ENCODE assay signal across 32 cellular contexts in the genomic region with DNA sequence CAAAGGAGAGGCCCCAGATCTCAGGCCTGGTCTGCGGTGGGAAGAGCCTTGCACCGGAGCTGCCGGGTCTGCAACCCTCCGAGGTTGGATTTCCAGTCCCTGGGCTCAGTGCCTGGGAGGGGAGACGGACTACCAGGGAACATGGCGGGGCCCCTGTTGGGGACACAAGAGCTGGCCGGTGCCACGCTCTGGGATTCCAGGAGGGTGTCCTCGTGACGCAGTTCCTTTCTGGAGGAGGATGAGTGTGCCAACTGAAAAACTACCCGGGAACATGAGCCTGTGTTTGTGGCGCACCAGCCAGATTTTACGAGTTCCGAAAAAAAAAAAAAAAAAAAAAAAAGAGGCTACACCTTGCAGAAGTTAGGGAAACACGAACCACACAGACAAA. TPM values are rescaled to one million over a fixed set of nuclear protein-coding genes. Genes with fewer than 3 reads are reported as not detected.
DNase-seq lines count a peak whose midpoint lies in the region; ATAC-seq and TF ChIP-seq lines count a peak whose summit lies in the region.
"Had no signal": no experiment of that assay in that cellular context is flagged by ENCODE, and none has a peak within 500 bp of the region (broad histone marks: within the 10 kb centered on the region; RNA-seq: fewer than 3 reads in every experiment).

No MANE protein-coding gene starts in this region.

- H3K36me3 Mint-ChIP-seq in Calu3 (ENCODE audit: insufficient read depth, unreplicated experiment) (peaks cover 35% of the 10 kb centered on the region), WTC11 (peaks cover 2% of the 10 kb centered on the region; the same call in 1 of the 2 replicates), progenitor cell of endocrine pancreas (ENCODE audit: insufficient read depth) (no peaks in the 10 kb centered on the region)
- H3K36me3 Mint-ChIP-seq in CD4-positive, alpha-beta memory T cell = no peaks in the 10 kb centered on the region
- H3K36me3 Mint-ChIP-seq: stimulated activated memory B cell treated with anti-CD40 and anti-IgM and Interleukin-4, amounts not matched to agents 10 μg/mL and 1 μg/mL and 100 μg/mL, for 72 hours had no signal

- no peak for DNase-seq in Calu3
- DNase-seq in WTC11 (ENCODE audit: low spot score) = peak; percentile 32
- DNase-seq in left colon = peak; percentile 25 to 38
- DNase-seq in progenitor cell of endocrine pancreas (ENCODE audit: low spot score, unreplicated experiment) = no peak
- DNase-seq in CD4-positive, alpha-beta memory T cell = no peak
- no peak for DNase-seq in cortex of kidney (lab: John Stamatoyannopoulos, UW)
- DNase-seq: activated CD4-positive, alpha-beta T cell treated with anti-CD3 and anti-CD28 coated beads, Interleukin-2, amount 10 ng/mL, durations not matched to agents 24 days and 14 days; activated naive CD4-positive, alpha-beta T cell treated with Interleukin-2 at 50 U/mL for 16 hours; activated T-cell treated with anti-CD3 and anti-CD28 coated beads, Interleukin-2, amount 50 U/mL, for 72 hours; adrenal gland; AML-193; CD4-positive, alpha-beta T cell; effector memory CD4-positive, alpha-beta T cell; foreskin fibroblast; GM23248; naive thymus-derived CD8-positive, alpha-beta T cell; NCI-H1417; NCI-H2081; NCI-H446; SHP77; stimulated activated CD4-positive, alpha-beta T cell treated with anti-CD3 and anti-CD28 coated beads, Interleukin-4, amount 100 ng/mL, for 4 hours had no signal

- H3K4me1 Mint-ChIP-seq in Calu3 (ENCODE audit: low read depth, unreplicated experiment) = peaks cover 27% of the 10 kb centered on the region
- H3K4me1 Mint-ChIP-seq in WTC11 = peaks cover 29% of the 10 kb centered on the region
- peaks cover 22% of the 10 kb centered on the region for H3K4me1 Mint-ChIP-seq in progenitor cell of endocrine pancreas (ENCODE audit: low read depth)
- H3K4me1 Mint-ChIP-seq in CD4-positive, alpha-beta memory T cell = peaks cover 0 to 3% (median 3%) of the 10 kb centered on the region in 4 donors

- no peak overlapping the region for H3K4me3 ChIP-seq in CD4-positive, alpha-beta memory T cell (ENCODE audit: low read length in 2 of 2)
- H3K4me3 ChIP-seq: A549, adrenal gland, GM23248, heart left ventricle, ovary, suprapubic skin had no signal

- peaks cover 6% of the 10 kb centered on the region for H3K4me1 ChIP-seq in CD4-positive, alpha-beta memory T cell (ENCODE audit: insufficient read depth, low read length)

- peaks cover 10% of the 10 kb centered on the region for H3K27me3 ChIP-seq in CD4-positive, alpha-beta memory T cell (ENCODE audit: insufficient read depth, low read length)

- peak overlapping the region; percentile 96 for H3K27ac Mint-ChIP-seq in Calu3 (ENCODE audit: unreplicated experiment)
- peak overlapping the region; percentile 22; the same call in 1 of the 2 replicates for H3K27ac Mint-ChIP-seq in WTC11
- H3K27ac Mint-ChIP-seq in progenitor cell of endocrine pancreas = peak overlapping the region; percentile 96
- H3K27ac Mint-ChIP-seq in CD4-positive, alpha-beta memory T cell = no peak overlapping the region
- H3K27ac Mint-ChIP-seq: activated CD4-positive, alpha-beta T cell treated with anti-CD3 and anti-CD28 coated beads, Interleukin-2, amount 10 ng/mL, durations not matched to agents 24 days and 14 days; activated T-cell treated with anti-CD3 and anti-CD28 coated beads, Interleukin-2, amount 50 U/mL, for 72 hours; CD4-positive, alpha-beta T cell; stimulated activated memory B cell treated with anti-CD40 and anti-IgM and Interleukin-4, amounts not matched to agents 10 μg/mL and 1 μg/mL and 100 μg/mL, for 72 hours had no signal

- ATAC-seq in WTC11 = no peak
- ATAC-seq in left colon = no peak
- ATAC-seq in GM18520 (IDR thresholded peaks at IDR 0.05; ENCODE audit: unreplicated experiment) = no peak
- no peak for ATAC-seq in GM21737 (IDR thresholded peaks at IDR 0.05; ENCODE audit: unreplicated experiment)
- ATAC-seq: A549; activated T-cell treated with anti-CD3 and anti-CD28 coated beads, Interleukin-2, amount 50 U/mL, for 72 hours; esophagus mucosa; heart left ventricle; naive thymus-derived CD8-positive, alpha-beta T cell; sciatic nerve; stimulated activated memory B cell treated with anti-CD40 and anti-IgM and Interleukin-4, amounts not matched to agents 10 μg/mL and 1 μg/mL and 100 μg/mL, for 72 hours had no signal

- POLR2A ChIA-PET in WTC11 (lab: Charles Lee) = no interaction called here
- POLR2A ChIA-PET in CD4-positive, alpha-beta memory T cell (lab: Charles Lee; ENCODE audit: partially characterized antibody) = no interaction called here

- TF ChIP-seq CTCF in Calu3 (IDR thresholded peaks at IDR 0.05; ENCODE audit: unreplicated experiment) (no peak), WTC11 (IDR thresholded peaks at IDR 0.05) (no peak), progenitor cell of endocrine pancreas (IDR thresholded peaks at IDR 0.05; ENCODE audit: unreplicated experiment) (no peak)

- TSS peak; percentile 65 for BruUV-seq in Calu3 (replicated peaks; lab: Mats Ljungman, UMichigan)

- H3K4me3 Mint-ChIP-seq in Calu3 (ENCODE audit: low read depth, unreplicated experiment) (peak overlapping the region; percentile 57), WTC11 (no peak overlapping the region), progenitor cell of endocrine pancreas (ENCODE audit: low read depth) (no peak overlapping the region)
- H3K4me3 Mint-ChIP-seq in CD4-positive, alpha-beta memory T cell = peak overlapping the region in 1 of 8 donors; percentile 69
- H3K4me3 Mint-ChIP-seq: activated CD4-positive, alpha-beta T cell treated with anti-CD3 and anti-CD28 coated beads, Interleukin-2, amount 10 ng/mL, durations not matched to agents 24 days and 14 days; activated T-cell treated with anti-CD3 and anti-CD28 coated beads, Interleukin-2, amount 50 U/mL, for 72 hours; stimulated activated memory B cell treated with anti-CD40 and anti-IgM and Interleukin-4, amounts not matched to agents 10 μg/mL and 1 μg/mL and 100 μg/mL, for 72 hours had no signal

- H3K36me3 ChIP-seq in CD4-positive, alpha-beta memory T cell (ENCODE audit: insufficient read depth, low read length) = no peaks in the 10 kb centered on the region
- H3K36me3 ChIP-seq: adrenal gland, heart left ventricle, ovary, suprapubic skin had no signal

- H3K27me3 Mint-ChIP-seq in Calu3 (ENCODE audit: unreplicated experiment) (no peaks in the 10 kb centered on the region), WTC11 (ENCODE audit: low read depth) (peaks cover 29% of the 10 kb centered on the region), progenitor cell of endocrine pancreas (peaks cover 3% of the 10 kb centered on the region)
- H3K27me3 Mint-ChIP-seq in CD4-positive, alpha-beta memory T cell = peaks cover 19 to 22% of the 10 kb centered on the region in 2 donors

- no peak overlapping the region for H3K27ac ChIP-seq in CD4-positive, alpha-beta memory T cell (ENCODE audit: low read depth, low read length)
- H3K27ac ChIP-seq: A549, adrenal gland, GM23248, heart left ventricle, HL-60, ovary, suprapubic skin had no signal

- intact Hi-C loops in Calu3 (cut with micrococcal nuclease; ENCODE audit: unreplicated experiment) = loop anchor here (10.0 kb wide), 1 partner anchor 122 kb away; no protein-coding TSS in a partner anchor
- intact Hi-C loops in left colon (cut with DNase I, micrococcal nuclease) = loop anchor here in 1 of 2 donors (10.0 kb wide), 1 partner anchor 112 kb away; no protein-coding TSS in a partner anchor
- intact Hi-C loops in CD4-positive, alpha-beta memory T cell (cut with micrococcal nuclease) = no loop called here

- H3K9me3 Mint-ChIP-seq in Calu3 (ENCODE audit: low read depth, unreplicated experiment) (no peaks in the 10 kb centered on the region), WTC11 (peaks cover 4% of the 10 kb centered on the region), progenitor cell of endocrine pancreas (ENCODE audit: low read depth) (no peaks in the 10 kb centered on the region)
- peaks cover 0 to 2% (median 0%) of the 10 kb centered on the region in 8 donors for H3K9me3 Mint-ChIP-seq in CD4-positive, alpha-beta memory T cell
- H3K9me3 Mint-ChIP-seq: activated CD4-positive, alpha-beta T cell treated with anti-CD3 and anti-CD28 coated beads, Interleukin-2, amount 10 ng/mL, durations not matched to agents 24 days and 14 days; activated T-cell treated with anti-CD3 and anti-CD28 coated beads, Interleukin-2, amount 50 U/mL, for 72 hours; CD4-positive, alpha-beta T cell; stimulated activated memory B cell treated with anti-CD40 and anti-IgM and Interleukin-4, amounts not matched to agents 10 μg/mL and 1 μg/mL and 100 μg/mL, for 72 hours had no signal

- CTCF ChIA-PET in Calu3 (lab: Charles Lee) (interaction anchor here (0.7 to 1.7 kb wide), 4 partner anchors 16 to 600 kb away, joined by 3 to 7 read pairs (median 6); a partner anchor contains a TSS), WTC11 (lab: Charles Lee) (interaction anchor here (0.6 to 2.1 kb wide), 7 partner anchors 10 to 225 kb away, joined by 3 to 13 read pairs (median 4); a partner anchor contains a TSS)
- CTCF ChIA-PET in CD4-positive, alpha-beta memory T cell (lab: Charles Lee; ENCODE audit: partially characterized antibody) = no interaction called here

- H3K9me3 ChIP-seq in CD4-positive, alpha-beta memory T cell (ENCODE audit: control insufficient read depth in 1 of 2, low read length in 2 of 2) = no peaks in the 10 kb centered on the region
- H3K9me3 ChIP-seq: A549, adrenal gland, ovary, suprapubic skin had no signal

RNA-seq across cellular contexts. Expression of a gene that starts 9.0 kb away (rescaled TPM):
- total RNA-seq in Calu3 (2022) (32.6 and 32.9 TPM in 2 replicates), WTC11 (2021) (46.7 to 52.4 TPM (median 51.5 TPM) in 3 replicates), left colon (100 to 1,000 TPM; 163 to 181 TPM), progenitor cell of endocrine pancreas (24.0 and 27.1 TPM in 2 replicates)
- total RNA-seq in CD4-positive, alpha-beta memory T cell = under 1 TPM; 0.25 to 0.29 TPM
- polyA plus RNA-seq in CD4-positive, alpha-beta memory T cell = not detected
- polyA plus RNA-seq: GM23248; naive thymus-derived CD8-positive, alpha-beta T cell had no signal

RNA-seq across cellular contexts. Expression of a gene that starts 15.6 kb away (rescaled TPM):
- 51.8 and 60.2 TPM in 2 replicates for total RNA-seq in Calu3 (2022)
- total RNA-seq in WTC11 (2021) = 7.3 to 11.8 TPM (median 11.3 TPM) in 3 replicates
- 10 to 100 TPM; 59.3 to 60.8 TPM for total RNA-seq in left colon
- total RNA-seq in progenitor cell of endocrine pancreas = 8.0 and 8.5 TPM in 2 replicates
- 1 to 10 TPM; 2.1 TPM for total RNA-seq in CD4-positive, alpha-beta memory T cell
- under 1 TPM; 0.46 to 0.78 TPM for polyA plus RNA-seq in CD4-positive, alpha-beta memory T cell

RNA-seq across cellular contexts. Expression of a gene that starts 38.0 kb away (rescaled TPM):
- total RNA-seq in Calu3 (2022) = 41.8 and 43.5 TPM in 2 replicates
- 93.7 to 95.0 TPM (median 94.7 TPM) in 3 replicates for total RNA-seq in WTC11 (2021)
- 10 to 100 TPM; 61.6 to 70.3 TPM for total RNA-seq in left colon
- 62.3 and 63.3 TPM in 2 replicates for total RNA-seq in progenitor cell of endocrine pancreas
- 10 to 100 TPM; 44.3 to 44.9 TPM for total RNA-seq in CD4-positive, alpha-beta memory T cell
- 10 to 100 TPM; 28.3 to 28.7 TPM for polyA plus RNA-seq in CD4-positive, alpha-beta memory T cell

RNA-seq across cellular contexts. Expression of a gene that starts 42.0 kb away (rescaled TPM):
- not detected in 2 replicates for total RNA-seq in Calu3 (2022)
- total RNA-seq in WTC11 (2021) = 0.21 to 0.26 TPM in 2 of 3 replicates, not detected in the other
- not detected for total RNA-seq in left colon
- not detected in 2 replicates for total RNA-seq in progenitor cell of endocrine pancreas
- not detected for total RNA-seq in CD4-positive, alpha-beta memory T cell
- polyA plus RNA-seq in CD4-positive, alpha-beta memory T cell = not detected
- total RNA-seq: CD4-positive, alpha-beta T cell; esophagus mucosa; GM23248; mesenteric fat pad; naive thymus-derived CD8-positive, alpha-beta T cell; ovary; sciatic nerve had no signal
- polyA plus RNA-seq: A549; GM23248; naive thymus-derived CD8-positive, alpha-beta T cell; ovary had no signal

RNA-seq across cellular contexts. Expression of a gene that starts 52.0 kb away (rescaled TPM):
- total RNA-seq in Calu3 (2022) (360 and 383 TPM in 2 replicates), WTC11 (2021) (373 to 376 TPM (median 375 TPM) in 3 replicates), left colon (100 to 1,000 TPM; 353 to 486 TPM), progenitor cell of endocrine pancreas (233 and 245 TPM in 2 replicates)
- 100 to 1,000 TPM in 1 of 2 experiments, 10 to 100 TPM in 1; 99.8 to 103 TPM for total RNA-seq in CD4-positive, alpha-beta memory T cell
- polyA plus RNA-seq in CD4-positive, alpha-beta memory T cell = 10 to 100 TPM; 53.1 to 64.1 TPM

Comparison
In these comparisons a context has a peak if more than half of its experiments do, and no peak if none do; other contexts are left out.
1. DNase-seq: peak in WTC11 (single experiment) and left colon (2 of 2); none in Calu3 (single experiment), progenitor cell of endocrine pancreas (single experiment), CD4-positive, alpha-beta memory T cell (0 of 5) and cortex of kidney (single experiment).
2. H3K27ac Mint-ChIP-seq: peak in Calu3 (single experiment), WTC11 (single experiment) and progenitor cell of endocrine pancreas (single experiment); none in CD4-positive, alpha-beta memory T cell (0 of 7).
3. RNA of a gene that starts 9.0 kb away (total RNA-seq): 163 to 181 TPM in left colon, 46.7 to 52.4 TPM in WTC11, 32.6 to 32.9 TPM in Calu3 and 24.0 to 27.1 TPM in progenitor cell of endocrine pancreas; 0.25 to 0.29 TPM in CD4-positive, alpha-beta memory T cell; every median in the first group is over 10 times any median in the second.